1 cellular context compared by ENCODE assay signal in the genomic region with DNA sequence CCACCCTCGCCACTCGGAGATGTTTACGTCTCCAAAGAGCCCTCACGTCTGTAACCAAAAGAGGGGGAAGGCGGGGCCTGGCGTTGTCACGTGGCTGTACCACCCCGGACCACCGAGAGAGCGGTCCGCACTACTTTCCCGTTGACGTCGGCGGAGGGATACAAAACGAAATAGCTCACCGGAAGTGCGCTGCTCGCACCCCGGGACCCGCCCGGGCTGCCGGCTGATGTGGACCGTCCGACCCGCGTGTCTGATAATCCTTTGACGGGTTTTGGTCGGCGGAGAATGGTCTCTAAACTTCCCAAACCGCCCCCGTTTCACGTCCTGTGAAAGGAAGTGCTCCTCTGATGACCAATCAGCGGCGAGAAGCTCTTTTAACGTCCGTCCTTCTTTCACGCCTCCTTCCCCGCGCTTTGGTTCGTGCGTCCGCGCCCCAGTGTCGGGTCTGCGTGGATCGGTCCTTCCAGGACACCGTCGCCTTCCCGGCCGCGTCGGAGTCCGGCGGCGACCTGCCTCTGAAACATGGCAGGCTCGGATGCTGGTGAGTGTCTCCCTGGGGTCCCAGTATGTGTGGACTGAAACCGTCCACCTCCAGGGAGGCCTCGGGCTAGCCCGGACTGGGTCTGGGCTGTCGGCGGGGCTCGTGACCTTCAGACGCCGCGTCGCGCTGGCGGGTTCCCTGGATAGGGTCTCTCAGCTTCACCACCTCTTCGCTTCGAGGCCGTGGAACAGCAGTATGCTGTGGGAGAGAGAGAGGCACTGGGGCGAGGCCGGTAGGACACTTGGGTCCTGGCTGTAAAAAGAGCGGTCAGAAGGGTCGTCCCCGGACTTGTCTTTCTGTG.
TF ChIP-seq lines count a peak whose summit lies in the region.

A gene with protein sequence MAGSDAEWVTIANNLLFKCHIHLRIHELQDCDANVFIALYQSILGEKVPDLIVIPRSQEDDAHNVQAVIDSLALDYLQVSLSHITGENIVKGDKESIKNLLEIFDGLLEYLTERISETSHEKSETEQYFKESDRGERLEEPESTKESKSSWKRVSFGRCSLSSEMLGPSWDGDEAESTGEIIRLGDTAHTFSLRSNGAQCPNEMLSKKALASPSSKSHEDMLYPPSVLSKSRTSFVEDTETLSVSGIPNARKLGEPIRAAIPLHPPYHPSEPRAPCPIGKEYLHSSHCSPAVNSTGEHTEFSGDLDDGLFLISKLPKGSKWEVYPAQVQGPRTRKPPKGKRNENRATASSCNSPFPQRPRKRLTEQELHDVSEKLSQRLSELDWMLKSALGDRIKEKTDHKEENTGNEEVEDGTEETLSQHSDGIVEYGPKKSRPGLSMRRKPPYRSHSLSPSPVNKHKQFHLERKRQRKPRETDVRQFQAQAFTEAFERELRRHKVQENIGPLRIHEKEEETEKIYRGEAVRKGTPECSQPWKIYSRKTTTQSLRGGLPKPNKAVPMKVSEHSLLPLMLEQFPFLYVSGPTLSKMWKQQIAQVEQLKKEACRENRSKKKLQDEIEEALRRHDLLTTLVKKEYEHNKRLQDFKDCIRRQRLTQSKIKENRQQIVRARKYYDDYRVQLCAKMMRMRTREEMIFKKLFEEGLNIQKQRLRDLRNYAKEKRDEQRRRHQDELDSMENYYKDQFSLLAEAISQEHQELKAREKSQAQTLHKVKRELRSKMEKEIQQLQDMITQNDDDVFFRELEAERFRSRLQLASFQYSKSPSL (plus strand): TSS at position 402 of the 842 bp plus-strand sequence. CDS start 121 bp downstream, at position 523.

TF ChIP-seq in K562, 482 proteins besides CTCF, POLR2A, EP300 and RAD21 (continued from another document):
- TF ChIP-seq, protein P1, sequence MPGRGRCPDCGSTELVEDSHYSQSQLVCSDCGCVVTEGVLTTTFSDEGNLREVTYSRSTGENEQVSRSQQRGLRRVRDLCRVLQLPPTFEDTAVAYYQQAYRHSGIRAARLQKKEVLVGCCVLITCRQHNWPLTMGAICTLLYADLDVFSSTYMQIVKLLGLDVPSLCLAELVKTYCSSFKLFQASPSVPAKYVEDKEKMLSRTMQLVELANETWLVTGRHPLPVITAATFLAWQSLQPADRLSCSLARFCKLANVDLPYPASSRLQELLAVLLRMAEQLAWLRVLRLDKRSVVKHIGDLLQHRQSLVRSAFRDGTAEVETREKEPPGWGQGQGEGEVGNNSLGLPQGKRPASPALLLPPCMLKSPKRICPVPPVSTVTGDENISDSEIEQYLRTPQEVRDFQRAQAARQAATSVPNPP (IDR thresholded peaks at IDR 0.05; ENCODE audit: borderline replicate concordance, insufficient read depth, insufficient read length), result no peak
- TF ChIP-seq, protein P2, sequence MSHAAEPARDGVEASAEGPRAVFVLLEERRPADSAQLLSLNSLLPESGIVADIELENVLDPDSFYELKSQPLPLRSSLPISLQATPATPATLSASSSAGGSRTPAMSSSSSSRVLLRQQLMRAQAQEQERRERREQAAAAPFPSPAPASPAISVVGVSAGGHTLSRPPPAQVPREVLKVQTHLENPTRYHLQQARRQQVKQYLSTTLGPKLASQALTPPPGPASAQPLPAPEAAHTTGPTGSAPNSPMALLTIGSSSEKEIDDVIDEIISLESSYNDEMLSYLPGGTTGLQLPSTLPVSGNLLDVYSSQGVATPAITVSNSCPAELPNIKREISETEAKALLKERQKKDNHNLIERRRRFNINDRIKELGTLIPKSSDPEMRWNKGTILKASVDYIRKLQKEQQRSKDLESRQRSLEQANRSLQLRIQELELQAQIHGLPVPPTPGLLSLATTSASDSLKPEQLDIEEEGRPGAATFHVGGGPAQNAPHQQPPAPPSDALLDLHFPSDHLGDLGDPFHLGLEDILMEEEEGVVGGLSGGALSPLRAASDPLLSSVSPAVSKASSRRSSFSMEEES (CRISPR knock-in tag; IDR thresholded peaks at IDR 0.05), result peak; percentile 84
